In genomic region chr19:33251076-33251475, GRCh38 we compare ENCODE assay signal across 30 cellular contexts. TPM values are rescaled to one million over a fixed set of nuclear protein-coding genes. Genes with fewer than 3 reads are reported as not detected.
"Had no signal": no experiment of that assay in that cellular context is flagged by ENCODE, and none has a peak within 500 bp of the region (broad histone marks: within the 10 kb centered on the region; RNA-seq: fewer than 3 reads in every experiment).

No MANE protein-coding gene starts in this region.

- H3K4me3 Mint-ChIP-seq: activated B cell treated with CpG ODN at 0.5 μM for 24 hours; activated CD4-positive, alpha-beta T cell treated with anti-CD3 and anti-CD28 coated beads, Interleukin-2, amount 10 ng/mL, durations not matched to agents 24 days and 14 days; activated CD8-positive, alpha-beta memory T cell treated with anti-CD3 and anti-CD28 coated beads, Interleukin-2, amount 10 ng/mL, durations not matched to agents 7 days and 5 days; activated naive CD4-positive, alpha-beta T cell treated with anti-CD3 and anti-CD28 coated beads, Interleukin-2, amount 50 U/mL, for 24 hours; activated T-cell treated with anti-CD3 and anti-CD28 coated beads, Interleukin-2, amount 50 U/mL, for 24 hours; activated T-helper 1 cell treated with anti-CD3 and anti-CD28 coated beads, Interleukin-12 subunit alpha, Interleukin-12 subunit beta, Interleukin-2, Interleukin-4 antibody, amounts not matched to agents 30 ng/mL and 10 ng/mL and 1 ng/mL, durations not matched to agents 14 hours and 24 hours and 36 hours; T-cell had no signal

- H3K27me3 ChIP-seq: breast epithelium had no signal

- H3K36me3 Mint-ChIP-seq: activated CD8-positive, alpha-beta memory T cell treated with anti-CD3 and anti-CD28 coated beads, Interleukin-2, amount 10 ng/mL, durations not matched to agents 7 days and 5 days; activated naive CD4-positive, alpha-beta T cell treated with anti-CD3 and anti-CD28 coated beads, Interleukin-2, amount 50 U/mL, for 24 hours; T-cell had no signal

- H3K27me3 Mint-ChIP-seq: activated CD4-positive, alpha-beta T cell treated with anti-CD3 and anti-CD28 coated beads, Interleukin-2, amount 10 ng/mL, durations not matched to agents 24 days and 14 days; activated CD8-positive, alpha-beta memory T cell treated with anti-CD3 and anti-CD28 coated beads, Interleukin-2, amount 10 ng/mL, durations not matched to agents 7 days and 5 days had no signal

- ATAC-seq: activated CD8-positive, alpha-beta memory T cell treated with anti-CD3 and anti-CD28 coated beads, Interleukin-2, amount 10 ng/mL, durations not matched to agents 7 days and 5 days; Panc1; T-cell had no signal

- H3K4me1 Mint-ChIP-seq: activated B cell treated with CpG ODN at 0.5 μM for 24 hours; activated CD4-positive, alpha-beta T cell treated with anti-CD3 and anti-CD28 coated beads, Interleukin-2, amount 10 ng/mL, durations not matched to agents 24 days and 14 days; activated CD8-positive, alpha-beta memory T cell treated with anti-CD3 and anti-CD28 coated beads, Interleukin-2, amount 10 ng/mL, durations not matched to agents 7 days and 5 days; activated naive CD4-positive, alpha-beta T cell treated with anti-CD3 and anti-CD28 coated beads, Interleukin-2, amount 50 U/mL, for 24 hours; T-cell had no signal

- H3K27ac Mint-ChIP-seq: activated B cell treated with CpG ODN at 0.5 μM for 24 hours; activated CD4-positive, alpha-beta T cell treated with anti-CD3 and anti-CD28 coated beads, Interleukin-2, amount 10 ng/mL, durations not matched to agents 24 days and 14 days; activated CD8-positive, alpha-beta memory T cell treated with anti-CD3 and anti-CD28 coated beads, Interleukin-2, amount 10 ng/mL, durations not matched to agents 7 days and 5 days; activated naive CD4-positive, alpha-beta T cell treated with anti-CD3 and anti-CD28 coated beads, Interleukin-2, amount 50 U/mL, for 24 hours; activated T-cell treated with anti-CD3 and anti-CD28 coated beads, Interleukin-2, amount 50 U/mL, for 24 hours; activated T-helper 1 cell treated with anti-CD3 and anti-CD28 coated beads, Interleukin-12 subunit alpha, Interleukin-12 subunit beta, Interleukin-2, Interleukin-4 antibody, amounts not matched to agents 30 ng/mL and 10 ng/mL and 1 ng/mL, durations not matched to agents 14 hours and 24 hours and 36 hours; T-cell had no signal

- H3K9me3 Mint-ChIP-seq: activated B cell treated with CpG ODN at 0.5 μM for 24 hours; activated CD4-positive, alpha-beta T cell treated with anti-CD3 and anti-CD28 coated beads, Interleukin-2, amount 10 ng/mL, durations not matched to agents 24 days and 14 days; activated naive CD4-positive, alpha-beta T cell treated with anti-CD3 and anti-CD28 coated beads, Interleukin-2, amount 50 U/mL, for 24 hours; activated T-helper 1 cell treated with anti-CD3 and anti-CD28 coated beads, Interleukin-12 subunit alpha, Interleukin-12 subunit beta, Interleukin-2, Interleukin-4 antibody, amounts not matched to agents 30 ng/mL and 10 ng/mL and 1 ng/mL, durations not matched to agents 14 hours and 24 hours and 36 hours; T-cell had no signal

- H3K4me1 ChIP-seq: breast epithelium had no signal

- DNase-seq: activated B cell treated with CpG ODN at 0.5 μM for 24 hours; activated CD4-positive, alpha-beta T cell treated with anti-CD3 and anti-CD28 coated beads for 1 hour; activated CD4-positive, alpha-beta T cell treated with anti-CD3 and anti-CD28 coated beads, Interleukin-2, amount 10 ng/mL, durations not matched to agents 24 days and 14 days; activated CD4-positive, alpha-beta T cell treated with anti-CD3 and anti-CD28 coated beads, Interleukin-2, amount 50 U/mL, for 48 hours; activated CD8-positive, alpha-beta memory T cell treated with anti-CD3 and anti-CD28 coated beads, Interleukin-2, amount 10 ng/mL, durations not matched to agents 7 days and 5 days; activated effector memory CD4-positive, alpha-beta T cell treated with Interleukin-2 at 50 U/mL for 16 hours; activated naive CD4-positive, alpha-beta T cell; activated T-cell treated with anti-CD3 and anti-CD28 coated beads, Interleukin-2, amount 50 U/mL, for 24 hours; caudate nucleus; Karpas-422; MM.1S; NCI-H1105; NCI-H1436; NCI-H187; NCI-H2081; NCI-H510A treated with DMSO at 0.1 percent for 48 hours; NCI-H69; NK-92 treated with Interleukin-12 subunit alpha and Interleukin-12 subunit beta, amount 100 ng/mL, for 24 hours; OCI-M1; RPMI8226; SHP77 treated with DMSO at 0.1 percent for 48 hours; T-cell; T-helper 2 cell; T1000 had no signal

- H3K36me3 ChIP-seq: breast epithelium had no signal

- H3K4me3 ChIP-seq: breast epithelium had no signal

- H3K27ac ChIP-seq: breast epithelium had no signal

RNA-seq across cellular contexts. Expression of gene SLC7A10, which starts 25.4 kb away (rescaled TPM):
- total RNA-seq: activated B cell treated with CpG ODN at 0.5 μM for 24 hours; activated CD4-positive, alpha-beta T cell treated with anti-CD3 and anti-CD28 coated beads, Interleukin-2, amount 10 ng/mL, durations not matched to agents 24 days and 14 days; activated CD8-positive, alpha-beta memory T cell treated with anti-CD3 and anti-CD28 coated beads, Interleukin-2, amount 10 ng/mL, durations not matched to agents 7 days and 5 days; activated T-helper 1 cell treated with anti-CD3 and anti-CD28 coated beads, Interleukin-12 subunit alpha, Interleukin-12 subunit beta, Interleukin-2, Interleukin-4 antibody, amounts not matched to agents 30 ng/mL and 10 ng/mL and 1 ng/mL, durations not matched to agents 14 hours and 24 hours and 36 hours; SK-MEL-5; T-cell had no signal
- polyA plus RNA-seq: aorta had no signal

RNA-seq across cellular contexts. Expression of gene LRP3, which starts 56.9 kb away (rescaled TPM):
- total RNA-seq: activated B cell treated with CpG ODN at 0.5 μM for 24 hours had no signal
